ENCODE assay signal across 10 cellular contexts in the genomic region with DNA sequence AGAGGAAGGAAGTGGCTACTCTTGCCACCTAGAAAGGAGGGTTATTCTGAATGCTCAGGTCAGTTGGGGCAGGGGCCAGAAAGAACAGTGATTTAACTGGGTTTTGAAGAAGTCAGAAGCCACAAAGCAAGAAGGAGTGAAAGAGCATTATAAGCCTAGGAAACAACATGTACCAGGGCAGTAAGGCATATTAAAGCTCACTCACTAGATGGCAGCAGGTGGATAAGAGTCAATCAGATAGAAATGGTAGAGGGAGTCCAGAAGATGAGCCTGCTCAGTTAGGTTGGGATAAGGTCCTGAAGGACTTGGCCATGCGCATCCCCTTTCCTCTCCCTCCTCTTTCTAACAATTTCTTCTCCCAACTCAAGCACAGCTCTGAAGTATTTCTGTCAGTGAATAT. TPM values are rescaled to one million over a fixed set of nuclear protein-coding genes. Genes with fewer than 3 reads are reported as not detected.
A peak's percentile ranks its signal among the peaks of the same experiment; 100 is the strongest.
DNase-seq lines count a peak whose midpoint lies in the region; ATAC-seq, FAIRE-seq and TF ChIP-seq lines count a peak whose summit lies in the region.
"Had no signal": no experiment of that assay in that cellular context is flagged by ENCODE, and none has a peak within 500 bp of the region (broad histone marks: within the 10 kb centered on the region; RNA-seq: fewer than 3 reads in every experiment).

No MANE protein-coding gene starts in this region.

- DNase-seq in EH (ENCODE audit: low read depth), result peak; percentile 41
- peak; percentile 29 for DNase-seq in Jurkat, Clone E6-1 (ENCODE audit: low read depth, low spot score)
- DNase-seq in WERI-Rb-1, result no peak
- DNase-seq in HepG2 (ENCODE audit: low spot score), result peak; percentile 22
- DNase-seq in coronary artery (ENCODE audit: low spot score), result no peak
- DNase-seq in activated T-cell treated with anti-CD3 and anti-CD28 coated beads, Interleukin-2, amount 50 U/mL, for 4 hours, result no peak
- DNase-seq: dorsolateral prefrontal cortex, NCI-H510A had no signal

- peaks cover 11% of the 10 kb centered on the region for H3K27me3 ChIP-seq in WERI-Rb-1 (ENCODE audit: insufficient read depth, low read depth, severe bottlenecking)
- peaks cover 1 to 19% of the 10 kb centered on the region in 2 experiments; a peak in 3 of 5 replicates for H3K27me3 ChIP-seq in HepG2 (ENCODE audit: control insufficient read depth in 1 of 2, insufficient read depth in 2 of 2, low read length in 2 of 2)

- no peak for TF ChIP-seq EP300 in HepG2 (IDR thresholded peaks at IDR 0.05; ENCODE audit: low read depth in 2 of 2, low read length in 2 of 2)
- no peak for TF ChIP-seq EP300 in HepG2 (CRISPR knock-in tag; IDR thresholded peaks at IDR 0.05; ENCODE audit: borderline replicate concordance)

- POLR2A ChIA-PET in HepG2 (lab: Yijun Ruan, JAX), result no interaction called here

- CTCF ChIA-PET in HepG2 (lab: Yijun Ruan, JAX; ENCODE audit: low intra/inter-chr PET ratio, low total read pairs), result interaction anchor here (1.2 to 1.3 kb wide), 2 partner anchors 148 to 149 kb away, joined by 4 to 5 read pairs; no protein-coding TSS in a partner anchor

- no TSS peak for BruUV-seq in HepG2 (replicated peaks; lab: Mats Ljungman, UMichigan)

- no peaks in the 10 kb centered on the region for H3K9me3 ChIP-seq in WERI-Rb-1 (ENCODE audit: severe bottlenecking)
- no peaks in the 10 kb centered on the region for H3K9me3 ChIP-seq in HepG2 (ENCODE audit: low read length)

- H3K27ac ChIP-seq in WERI-Rb-1 (no peak overlapping the region), HepG2 (ENCODE audit: extremely low read length, insufficient read depth, low read length) (no peak overlapping the region), coronary artery (no peak overlapping the region)
- H3K27ac ChIP-seq: dorsolateral prefrontal cortex had no signal

- intact Hi-C loops in HepG2 (cut with micrococcal nuclease; ENCODE audit: unreplicated experiment), result loop anchor here (1.0 kb wide), 1 partner anchor 147 kb away; no protein-coding TSS in a partner anchor

- H3K36me3 ChIP-seq in WERI-Rb-1 (no peaks in the 10 kb centered on the region), HepG2 (replicated peaks in 1 of 2; ENCODE audit: control insufficient read depth in 1 of 2, insufficient read depth in 2 of 2, low read length in 2 of 2) (no peaks in the 10 kb centered on the region)

- in situ Hi-C loops in HepG2 (cut with HindIII; ENCODE audit: extremely low pct_ligation_motif_present, low pct_unique_long_range_greater_than_20kb), result loop anchor here (10.0 kb wide), 1 partner anchor 151 kb away; no protein-coding TSS in a partner anchor

- H3K9me3 Mint-ChIP-seq in activated T-cell treated with anti-CD3 and anti-CD28 coated beads, Interleukin-2, amount 50 U/mL, for 4 hours, result no peaks in the 10 kb centered on the region

- no peak for TF ChIP-seq RAD21 in HepG2 (CRISPR knock-in tag; IDR thresholded peaks at IDR 0.05)

- WGBS in HepG2 (ENCODE audit: low lambda C conversion rate), result 100% methylated on average over 1 of the region's 1 CpG

- ATAC-seq in HepG2 (peak; percentile 73), HG02798 (IDR thresholded peaks at IDR 0.05; ENCODE audit: poor library complexity, unreplicated experiment) (no peak), GM21737 (IDR thresholded peaks at IDR 0.05; ENCODE audit: unreplicated experiment) (no peak)
- no peak for ATAC-seq in activated T-cell treated with anti-CD3 and anti-CD28 coated beads, Interleukin-2, amount 50 U/mL, for 4 hours

- no peaks in the 10 kb centered on the region for H3K4me1 Mint-ChIP-seq in activated T-cell treated with anti-CD3 and anti-CD28 coated beads, Interleukin-2, amount 50 U/mL, for 4 hours (ENCODE audit: low read depth)

- peak; percentile 36; the same call in 1 of the 2 replicates for TF ChIP-seq CTCF in WERI-Rb-1 (IDR thresholded peaks at IDR 0.05; ENCODE audit: low read depth, low read length)
- TF ChIP-seq CTCF in HepG2 (CRISPR knock-in tag; IDR thresholded peaks at IDR 0.05), result peak; percentile 42
- TF ChIP-seq CTCF in coronary artery (IDR thresholded peaks at IDR 0.05), result no peak

- no peaks in the 10 kb centered on the region for H3K4me1 ChIP-seq in HepG2 (ENCODE audit: insufficient read depth, low read length)

- peak; percentile 8 for FAIRE-seq in HepG2 (lab: Jason Lieb, UNC)

- no peak for TF ChIP-seq POLR2A in HepG2 (IDR thresholded peaks at IDR 0.05; ENCODE audit: insufficient read depth in 1 of 2, low read depth in 2 of 2, low read length in 2 of 2)

- H3K4me2 ChIP-seq in HepG2 (ENCODE audit: low read depth, low read length), result no peak overlapping the region

- no peaks in the 10 kb centered on the region for H4K20me1 ChIP-seq in HepG2 (ENCODE audit: insufficient read depth, low read length)

- H3K36me3 Mint-ChIP-seq in activated T-cell treated with anti-CD3 and anti-CD28 coated beads, Interleukin-2, amount 50 U/mL, for 4 hours (ENCODE audit: insufficient read depth), result no peaks in the 10 kb centered on the region

- no peak overlapping the region for H3K9ac ChIP-seq in HepG2 (ENCODE audit: insufficient read depth, low read depth, low read length)

- H3K27me3 Mint-ChIP-seq in activated T-cell treated with anti-CD3 and anti-CD28 coated beads, Interleukin-2, amount 50 U/mL, for 4 hours (ENCODE audit: low read depth), result peaks cover 14% of the 10 kb centered on the region

- H3K4me3 Mint-ChIP-seq in activated T-cell treated with anti-CD3 and anti-CD28 coated beads, Interleukin-2, amount 50 U/mL, for 4 hours, result no peak overlapping the region

- H3K4me3 ChIP-seq in Jurkat, Clone E6-1 (ENCODE audit: low read length), result no peak overlapping the region
- H3K4me3 ChIP-seq in WERI-Rb-1 (ENCODE audit: low read depth, low read length) (no peak overlapping the region), HepG2 (replicated peaks in 1 of 3; ENCODE audit: insufficient read depth in 1 of 3, low read depth in 2 of 3, low read length in 3 of 3) (no peak overlapping the region), coronary artery (no peak overlapping the region)
- H3K4me3 ChIP-seq: dorsolateral prefrontal cortex had no signal

- H2AFZ ChIP-seq in HepG2 (ENCODE audit: low read length), result no peak overlapping the region

- no peaks in the 10 kb centered on the region for H3K79me2 ChIP-seq in HepG2 (ENCODE audit: insufficient read depth, low read length)

RNA-seq across cellular contexts. Expression of a gene that starts 22.0 kb away (rescaled TPM):
- not detected for polyA plus RNA-seq in Jurkat, Clone E6-1 (2012; ENCODE audit: insufficient read depth, insufficient read length)
- total RNA-seq in HepG2 (2016; rRNA removed; fragmentation: Illumina TruSeq; extraction: Trizol), result not detected in 2 replicates
- not detected in 2 replicates for total RNA-seq in HepG2 (2016; cell fraction: cytosol; rRNA removed; fragmentation: Illumina TruSeq; extraction: Trizol; ENCODE audit: low read depth)
- not detected in 2 replicates for total RNA-seq in HepG2 (2016; cell fraction: insoluble cytoplasmic fraction; rRNA removed; fragmentation: Illumina TruSeq; extraction: Trizol)
- not detected in 2 replicates for total RNA-seq in HepG2 (2016; cell fraction: membrane; rRNA removed; fragmentation: Illumina TruSeq; extraction: Trizol)
- total RNA-seq in HepG2 (2016; cell fraction: nucleus; rRNA removed; fragmentation: Illumina TruSeq; extraction: Trizol), result not detected in 2 replicates
- polyA plus RNA-seq in HepG2 (2011; rRNA removed), result not detected in 2 replicates
- polyA plus RNA-seq in HepG2 (2011; cell fraction: cytosol; rRNA removed), result not detected in 2 replicates
- not detected in 2 replicates for polyA plus RNA-seq in HepG2 (2011; cell fraction: nucleus; rRNA removed)
- not detected in 2 replicates for polyA plus RNA-seq in HepG2 (2012)
- not detected in 2 replicates for polyA plus RNA-seq in HepG2 (2016; cell fraction: cytosol; fragmentation: Illumina TruSeq; extraction: Trizol; ENCODE audit: low read depth)
- polyA plus RNA-seq in HepG2 (2016; cell fraction: insoluble cytoplasmic fraction; fragmentation: Illumina TruSeq; extraction: Trizol; ENCODE audit: low read depth), result not detected in 2 replicates
- not detected in 2 replicates for polyA plus RNA-seq in HepG2 (2016; cell fraction: membrane; fragmentation: Illumina TruSeq; extraction: Trizol; ENCODE audit: low read depth)
- polyA plus RNA-seq in HepG2 (2016; cell fraction: nucleus; fragmentation: Illumina TruSeq; extraction: Trizol; ENCODE audit: insufficient read depth, low read depth), result not detected in 2 replicates
- not detected in 2 replicates for polyA minus RNA-seq in HepG2 (2011; rRNA and poly(A)+ RNA removed; ENCODE audit: low replicate concordance)
- polyA minus RNA-seq in HepG2 (2011; cell fraction: cytosol; rRNA and poly(A)+ RNA removed), result not detected in 2 replicates
- polyA minus RNA-seq in HepG2 (2011; cell fraction: nucleus; rRNA and poly(A)+ RNA removed), result not detected in 2 replicates
- total RNA-seq in activated T-cell treated with anti-CD3 and anti-CD28 coated beads, Interleukin-2, amount 50 U/mL, for 4 hours, result not detected
- total RNA-seq: dorsolateral prefrontal cortex had no signal

RNA-seq across cellular contexts. Expression of a gene that starts 43.5 kb away (rescaled TPM):
- 0.42 TPM for polyA plus RNA-seq in Jurkat, Clone E6-1 (2012; ENCODE audit: insufficient read depth, insufficient read length)
- total RNA-seq in HepG2 (2016; rRNA removed; fragmentation: Illumina TruSeq; extraction: Trizol), result not detected in 2 replicates
- total RNA-seq in HepG2 (2016; cell fraction: cytosol; rRNA removed; fragmentation: Illumina TruSeq; extraction: Trizol; ENCODE audit: low read depth), result not detected in 2 replicates
- not detected in 2 replicates for total RNA-seq in HepG2 (2016; cell fraction: insoluble cytoplasmic fraction; rRNA removed; fragmentation: Illumina TruSeq; extraction: Trizol)
- total RNA-seq in HepG2 (2016; cell fraction: membrane; rRNA removed; fragmentation: Illumina TruSeq; extraction: Trizol), result not detected in 2 replicates
- not detected in 2 replicates for total RNA-seq in HepG2 (2016; cell fraction: nucleus; rRNA removed; fragmentation: Illumina TruSeq; extraction: Trizol)
- polyA plus RNA-seq in HepG2 (2011; rRNA removed), result 0.09 TPM in 1 of 2 replicates, not detected in the other
- not detected in 2 replicates for polyA plus RNA-seq in HepG2 (2011; cell fraction: cytosol; rRNA removed)
- polyA plus RNA-seq in HepG2 (2011; cell fraction: nucleus; rRNA removed), result not detected in 2 replicates
- 0.11 TPM in 1 of 2 replicates, not detected in the other for polyA plus RNA-seq in HepG2 (2012)
- not detected in 2 replicates for polyA plus RNA-seq in HepG2 (2016; cell fraction: cytosol; fragmentation: Illumina TruSeq; extraction: Trizol; ENCODE audit: low read depth)
- not detected in 2 replicates for polyA plus RNA-seq in HepG2 (2016; cell fraction: insoluble cytoplasmic fraction; fragmentation: Illumina TruSeq; extraction: Trizol; ENCODE audit: low read depth)
- polyA plus RNA-seq in HepG2 (2016; cell fraction: membrane; fragmentation: Illumina TruSeq; extraction: Trizol; ENCODE audit: low read depth), result not detected in 2 replicates
- polyA plus RNA-seq in HepG2 (2016; cell fraction: nucleus; fragmentation: Illumina TruSeq; extraction: Trizol; ENCODE audit: insufficient read depth, low read depth), result not detected in 2 replicates
- 0.33 TPM in 1 of 2 replicates, not detected in the other for polyA minus RNA-seq in HepG2 (2011; rRNA and poly(A)+ RNA removed; ENCODE audit: low replicate concordance)
- not detected in 2 replicates for polyA minus RNA-seq in HepG2 (2011; cell fraction: cytosol; rRNA and poly(A)+ RNA removed)
- polyA minus RNA-seq in HepG2 (2011; cell fraction: nucleus; rRNA and poly(A)+ RNA removed), result not detected in 2 replicates
- not detected for total RNA-seq in activated T-cell treated with anti-CD3 and anti-CD28 coated beads, Interleukin-2, amount 50 U/mL, for 4 hours

RNA-seq across cellular contexts. Expression of a gene that starts 54.5 kb away (rescaled TPM):
- polyA plus RNA-seq in Jurkat, Clone E6-1 (2012; ENCODE audit: insufficient read depth, insufficient read length), result not detected
- total RNA-seq in HepG2 (2016; rRNA removed; fragmentation: Illumina TruSeq; extraction: Trizol), result not detected in 2 replicates
- total RNA-seq in HepG2 (2016; cell fraction: cytosol; rRNA removed; fragmentation: Illumina TruSeq; extraction: Trizol; ENCODE audit: low read depth), result not detected in 2 replicates
- not detected in 2 replicates for total RNA-seq in HepG2 (2016; cell fraction: insoluble cytoplasmic fraction; rRNA removed; fragmentation: Illumina TruSeq; extraction: Trizol)
- not detected in 2 replicates for total RNA-seq in HepG2 (2016; cell fraction: membrane; rRNA removed; fragmentation: Illumina TruSeq; extraction: Trizol)
- total RNA-seq in HepG2 (2016; cell fraction: nucleus; rRNA removed; fragmentation: Illumina TruSeq; extraction: Trizol), result not detected in 2 replicates
- polyA plus RNA-seq in HepG2 (2011; rRNA removed), result not detected in 2 replicates
- not detected in 2 replicates for polyA plus RNA-seq in HepG2 (2011; cell fraction: cytosol; rRNA removed)
- polyA plus RNA-seq in HepG2 (2011; cell fraction: nucleus; rRNA removed), result not detected in 2 replicates
- not detected in 2 replicates for polyA plus RNA-seq in HepG2 (2012)
- not detected in 2 replicates for polyA plus RNA-seq in HepG2 (2016; cell fraction: cytosol; fragmentation: Illumina TruSeq; extraction: Trizol; ENCODE audit: low read depth)
- polyA plus RNA-seq in HepG2 (2016; cell fraction: insoluble cytoplasmic fraction; fragmentation: Illumina TruSeq; extraction: Trizol; ENCODE audit: low read depth), result not detected in 2 replicates
- polyA plus RNA-seq in HepG2 (2016; cell fraction: membrane; fragmentation: Illumina TruSeq; extraction: Trizol; ENCODE audit: low read depth), result not detected in 2 replicates
- polyA plus RNA-seq in HepG2 (2016; cell fraction: nucleus; fragmentation: Illumina TruSeq; extraction: Trizol; ENCODE audit: insufficient read depth, low read depth), result not detected in 2 replicates
- polyA minus RNA-seq in HepG2 (2011; rRNA and poly(A)+ RNA removed; ENCODE audit: low replicate concordance), result not detected in 2 replicates
- polyA minus RNA-seq in HepG2 (2011; cell fraction: cytosol; rRNA and poly(A)+ RNA removed), result not detected in 2 replicates
- polyA minus RNA-seq in HepG2 (2011; cell fraction: nucleus; rRNA and poly(A)+ RNA removed), result not detected in 2 replicates
- total RNA-seq in activated T-cell treated with anti-CD3 and anti-CD28 coated beads, Interleukin-2, amount 50 U/mL, for 4 hours, result not detected

Comparison
In these comparisons a context has a peak if more than half of its experiments do, and no peak if none do; other contexts are left out.
1. DNase-seq: peak in EH (single experiment), Jurkat, Clone E6-1 (single experiment) and HepG2 (single experiment); none in WERI-Rb-1 (single experiment), coronary artery (single experiment) and activated T-cell treated with anti-CD3 and anti-CD28 coated beads, Interleukin-2, amount 50 U/mL, for 4 hours (single experiment).